25 cellular contexts compared by ENCODE assay signal in genomic region chr7:15400440-15400839, GRCh38.
"Had no signal": no experiment of that assay in that cellular context is flagged by ENCODE, and none has a peak within 500 bp of the region (broad histone marks: within the 10 kb centered on the region; RNA-seq: fewer than 3 reads in every experiment).

No MANE protein-coding gene starts in this region.

- H3K27ac ChIP-seq: left lung, neural progenitor cell, neutrophil, ovary, right atrium auricular region, skin epidermis, suprapubic skin, tibial nerve, uterus had no signal

- H3K9me3 ChIP-seq: ovary, right atrium auricular region, suprapubic skin, uterus had no signal

- H3K27me3 ChIP-seq: left lung, neural progenitor cell, neutrophil, ovary, right atrium auricular region, suprapubic skin, tibial nerve, uterus had no signal

- H2AFZ ChIP-seq: neural progenitor cell had no signal

- H3K4me1 ChIP-seq: left lung, neural progenitor cell, right atrium auricular region, suprapubic skin, tibial nerve, uterus had no signal

- H3K4me3 ChIP-seq: left lung, lung, neural progenitor cell, ovary, right atrium auricular region, skin epidermis, suprapubic skin, tibial nerve, uterus had no signal

- FAIRE-seq: keratinocyte had no signal

- H3K36me3 ChIP-seq: left lung, neural progenitor cell, neutrophil, ovary, right atrium auricular region, suprapubic skin, tibial nerve, uterus had no signal

- H3K9ac ChIP-seq: neural progenitor cell had no signal

- H3K4me2 ChIP-seq: neural progenitor cell had no signal

- DNase-seq: hippocampal formation; kidney glomerular epithelial cell; left cardiac atrium; left lung; mesendoderm; naive B cell; natural killer cell; nephron progenitor cell; occipital lobe; ovary; stimulated activated CD4-positive, alpha-beta T cell treated with anti-CD3 and anti-CD28 coated beads, Interleukin-12 subunit alpha, Interleukin-12 subunit beta, amount 100 ng/mL, for 4 hours; stimulated activated CD4-positive, alpha-beta T cell treated with anti-CD3 and anti-CD28 coated beads, Interleukin-15, amount 100 ng/mL, for 24 hours; stimulated activated CD4-positive, alpha-beta T cell treated with anti-CD3 and anti-CD28 coated beads, Interleukin-2, amount 100 ng/mL, for 24 hours; stimulated activated CD4-positive, alpha-beta T cell treated with anti-CD3 and anti-CD28 coated beads, Interleukin-4, amount 100 ng/mL, for 1 hour; stimulated activated naive CD4-positive, alpha-beta T cell; uterus had no signal

- ATAC-seq: left cardiac atrium, left lung, natural killer cell, sciatic nerve had no signal
